In genomic region chr12:103858953-103859601, GRCh38 we compare ENCODE assay signal across 8 cellular contexts. TPM values are rescaled to one million over a fixed set of nuclear protein-coding genes. Genes with fewer than 3 reads are reported as not detected.
A peak's percentile ranks its signal among the peaks of the same experiment; 100 is the strongest.
DNase-seq lines count a peak whose midpoint lies in the region; ATAC-seq and TF ChIP-seq lines count a peak whose summit lies in the region.

No MANE protein-coding gene starts in this region.

- no peaks in the 10 kb centered on the region for H3K27me3 ChIP-seq in gastrocnemius medialis

- intact Hi-C loops in gastrocnemius medialis (cut with DNase I; ENCODE audit: low total_unique reads): loop anchor here (1.0 kb wide), 1 partner anchor 75 kb away; no protein-coding TSS in a partner anchor

- no peak for TF ChIP-seq CTCF in gastrocnemius medialis (IDR thresholded peaks at IDR 0.05 in 4 of 5, conservative IDR thresholded peaks at IDR 0.05 in 1 of 5)

- H3K4me3 ChIP-seq in gastrocnemius medialis: no peak overlapping the region

- in situ Hi-C loops in gastrocnemius medialis (cut with MboI; ENCODE audit: low sequenced_read_pairs in 4 of 4): loop anchor here in 2 of 4 donors (10.0 kb wide), 1 partner anchor 74 kb away; no protein-coding TSS in a partner anchor

- ATAC-seq in gastrocnemius medialis (peak; percentile 97 to 98), GM18858 (IDR thresholded peaks at IDR 0.05; ENCODE audit: unreplicated experiment) (no peak), GM18517 (IDR thresholded peaks at IDR 0.05; ENCODE audit: unreplicated experiment) (no peak)

- peak overlapping the region; percentile 78 to 93 (median 79) for H3K27ac ChIP-seq in gastrocnemius medialis

- H3K4me1 ChIP-seq in gastrocnemius medialis: peaks cover 6 to 13% of the 10 kb centered on the region in 2 donors

- TF ChIP-seq POLR2A in gastrocnemius medialis (IDR thresholded peaks at IDR 0.05): peak in 1 of 2 donors; percentile 35

- DNase-seq in ELF-1 (ENCODE audit: low read depth, low spot score) (peak; percentile 51), T1000 (lab: John Stamatoyannopoulos, UW) (peak; percentile 61), glomerular visceral epithelial cell (ENCODE audit: extremely low spot score) (peak; percentile 84), gastrocnemius medialis (peak; percentile 85 to 90), putamen (ENCODE audit: low spot score) (no peak), NCI-H345 (lab: John Stamatoyannopoulos, UW) (no peak)

- H3K36me3 ChIP-seq in gastrocnemius medialis: no peaks in the 10 kb centered on the region

- no peaks in the 10 kb centered on the region for H3K9me3 ChIP-seq in gastrocnemius medialis

RNA-seq across cellular contexts. Expression of gene NT5DC3, which starts 18.0 kb away (rescaled TPM):
- 10 to 100 TPM in 3 of 4 donors, 1 to 10 TPM in 1; 8.8 to 18.7 (median 13.9) TPM for total RNA-seq in gastrocnemius medialis

Comparison
In these comparisons a context has a peak if more than half of its experiments do, and no peak if none do; other contexts are left out.
1. DNase-seq: peak in ELF-1 (single experiment), T1000 (single experiment), glomerular visceral epithelial cell (single experiment) and gastrocnemius medialis (2 of 2); none in putamen (single experiment) and NCI-H345 (single experiment).
2. ATAC-seq: peak in gastrocnemius medialis (2 of 2); none in GM18858 (single experiment) and GM18517 (single experiment).